ENCODE assay signal across 9 cellular contexts in genomic region chr19:1324792-1325567, GRCh38. TPM values are rescaled to one million over a fixed set of nuclear protein-coding genes. Genes with fewer than 3 reads are reported as not detected.
DNase-seq lines count a peak whose midpoint lies in the region; ATAC-seq and TF ChIP-seq lines count a peak whose summit lies in the region.
"Had no signal": no experiment of that assay in that cellular context is flagged by ENCODE, and none has a peak within 500 bp of the region (broad histone marks: within the 10 kb centered on the region; RNA-seq: fewer than 3 reads in every experiment).

No MANE protein-coding gene starts in this region.

- intact Hi-C loops in activated CD4-positive, alpha-beta T cell treated with anti-CD3 and anti-CD28 coated beads for 36 hours (cut with DNase I, micrococcal nuclease) = no loop called here
- intact Hi-C loops in activated T-helper 2 cell treated with anti-CD3 and anti-CD28 coated beads, Interferon-gamma antibody, Interleukin-2, Interleukin-4, amounts not matched to agents 10 μg/mL and 5 μg/mL and 100 μg/mL, durations not matched to agents 14 hours and 24 hours and 36 hours (cut with micrococcal nuclease) = no loop called here

- H3K4me1 Mint-ChIP-seq in activated CD4-positive, alpha-beta T cell treated with anti-CD3 and anti-CD28 coated beads for 36 hours = no peaks in the 10 kb centered on the region
- no peaks in the 10 kb centered on the region for H3K4me1 Mint-ChIP-seq in activated T-helper 2 cell treated with anti-CD3 and anti-CD28 coated beads, Interferon-gamma antibody, Interleukin-2, Interleukin-4, amounts not matched to agents 10 μg/mL and 5 μg/mL and 100 μg/mL, durations not matched to agents 14 hours and 24 hours and 36 hours (ENCODE audit: low read depth)

- no peak overlapping the region for H3K4me3 Mint-ChIP-seq in activated CD4-positive, alpha-beta T cell treated with anti-CD3 and anti-CD28 coated beads for 36 hours
- H3K4me3 Mint-ChIP-seq in activated T-helper 2 cell treated with anti-CD3 and anti-CD28 coated beads, Interferon-gamma antibody, Interleukin-2, Interleukin-4, amounts not matched to agents 10 μg/mL and 5 μg/mL and 100 μg/mL, durations not matched to agents 14 hours and 24 hours and 36 hours (ENCODE audit: low read depth) = no peak overlapping the region

- peak; percentile 36 for ATAC-seq in activated CD4-positive, alpha-beta T cell treated with anti-CD3 and anti-CD28 coated beads for 36 hours
- ATAC-seq in RWPE2 (ENCODE audit: low read depth) = peak; percentile 68

- TF ChIP-seq CTCF in RWPE2 (IDR thresholded peaks at IDR 0.05; ENCODE audit: poor library complexity, severe bottlenecking) (no peak), choroid plexus epithelial cell (conservative IDR thresholded peaks at IDR 0.05; ENCODE audit: low read depth, low read length) (no peak)

- H3K4me1 ChIP-seq in RWPE2 (ENCODE audit: insufficient read depth, poor library complexity, severe bottlenecking) = no peaks in the 10 kb centered on the region

- H3K36me3 Mint-ChIP-seq in activated CD4-positive, alpha-beta T cell treated with anti-CD3 and anti-CD28 coated beads for 36 hours (ENCODE audit: low read depth) = no peaks in the 10 kb centered on the region
- no peaks in the 10 kb centered on the region for H3K36me3 Mint-ChIP-seq in activated T-helper 2 cell treated with anti-CD3 and anti-CD28 coated beads, Interferon-gamma antibody, Interleukin-2, Interleukin-4, amounts not matched to agents 10 μg/mL and 5 μg/mL and 100 μg/mL, durations not matched to agents 14 hours and 24 hours and 36 hours (ENCODE audit: low read depth)

- H3K9me3 Mint-ChIP-seq in activated CD4-positive, alpha-beta T cell treated with anti-CD3 and anti-CD28 coated beads for 36 hours (ENCODE audit: low read depth) = no peaks in the 10 kb centered on the region
- no peaks in the 10 kb centered on the region for H3K9me3 Mint-ChIP-seq in activated T-helper 2 cell treated with anti-CD3 and anti-CD28 coated beads, Interferon-gamma antibody, Interleukin-2, Interleukin-4, amounts not matched to agents 10 μg/mL and 5 μg/mL and 100 μg/mL, durations not matched to agents 14 hours and 24 hours and 36 hours

- POLR2A ChIA-PET in activated CD4-positive, alpha-beta T cell treated with anti-CD3 and anti-CD28 coated beads for 36 hours (lab: Charles Lee) = no interaction called here

- H3K27me3 ChIP-seq in RWPE2 (ENCODE audit: insufficient read depth, poor library complexity, severe bottlenecking) = no peaks in the 10 kb centered on the region

- no peak overlapping the region for H3K27ac ChIP-seq in RWPE2 (ENCODE audit: poor library complexity, severe bottlenecking)

- peaks cover 22% of the 10 kb centered on the region for H3K27me3 Mint-ChIP-seq in activated CD4-positive, alpha-beta T cell treated with anti-CD3 and anti-CD28 coated beads for 36 hours
- peaks cover 20% of the 10 kb centered on the region for H3K27me3 Mint-ChIP-seq in activated T-helper 2 cell treated with anti-CD3 and anti-CD28 coated beads, Interferon-gamma antibody, Interleukin-2, Interleukin-4, amounts not matched to agents 10 μg/mL and 5 μg/mL and 100 μg/mL, durations not matched to agents 14 hours and 24 hours and 36 hours (ENCODE audit: low read depth)

- H3K4me3 ChIP-seq in RWPE2 (ENCODE audit: severe bottlenecking) (peak overlapping the region; percentile 8), choroid plexus epithelial cell (ENCODE audit: low read depth, low read length) (peak overlapping the region; percentile 37)

- no peaks in the 10 kb centered on the region for H3K9me3 ChIP-seq in RWPE2 (ENCODE audit: severe bottlenecking)

- no peaks in the 10 kb centered on the region for H3K36me3 ChIP-seq in RWPE2 (ENCODE audit: low read depth)

- CTCF ChIA-PET in activated CD4-positive, alpha-beta T cell treated with anti-CD3 and anti-CD28 coated beads for 36 hours (lab: Charles Lee) = interaction anchor here (0.5 to 1.2 kb wide), 3 partner anchors 11 to 1288 kb away, joined by 3 to 4 read pairs (median 3); no protein-coding TSS in a partner anchor

- DNase-seq in activated CD4-positive, alpha-beta T cell treated with anti-CD3 and anti-CD28 coated beads for 36 hours = peak; percentile 52
- no peak for DNase-seq in activated CD4-positive, alpha-beta T cell treated with anti-CD3 and anti-CD28 coated beads for 1 hour
- no peak for DNase-seq in RWPE2 (ENCODE audit: low spot score)
- peak; percentile 88 for DNase-seq in choroid plexus epithelial cell (ENCODE audit: low read depth)
- DNase-seq in left kidney (ENCODE audit: low read depth, low spot score) = peak; percentile 88
- peak; percentile 8 for DNase-seq in stimulated activated CD8-positive, alpha-beta memory T cell treated with anti-CD3 and anti-CD28 coated beads, Interleukin-12 subunit alpha, Interleukin-12 subunit beta, amount 100 ng/mL, for 4 hours (ENCODE audit: low read depth)
- DNase-seq in activated T-helper 2 cell treated with anti-CD3 and anti-CD28 coated beads, Interferon-gamma antibody, Interleukin-2, Interleukin-4, amounts not matched to agents 10 μg/mL and 5 μg/mL and 100 μg/mL, durations not matched to agents 14 hours and 24 hours and 36 hours (ENCODE audit: low spot score) = no peak
- no peak for DNase-seq in NOMO-1 treated with dmso at 0.1 percent for 144 hours (lab: John Stamatoyannopoulos, UW; ENCODE audit: unreplicated experiment)

- H3K27ac Mint-ChIP-seq in activated CD4-positive, alpha-beta T cell treated with anti-CD3 and anti-CD28 coated beads for 36 hours = no peak overlapping the region
- no peak overlapping the region for H3K27ac Mint-ChIP-seq in activated T-helper 2 cell treated with anti-CD3 and anti-CD28 coated beads, Interferon-gamma antibody, Interleukin-2, Interleukin-4, amounts not matched to agents 10 μg/mL and 5 μg/mL and 100 μg/mL, durations not matched to agents 14 hours and 24 hours and 36 hours

RNA-seq across cellular contexts. Expression of gene EFNA2, which starts 39.3 kb away (rescaled TPM):
- total RNA-seq in activated CD4-positive, alpha-beta T cell treated with anti-CD3 and anti-CD28 coated beads for 36 hours = not detected
- not detected in 2 replicates for total RNA-seq in activated T-helper 2 cell treated with anti-CD3 and anti-CD28 coated beads, Interferon-gamma antibody, Interleukin-2, Interleukin-4, amounts not matched to agents 10 μg/mL and 5 μg/mL and 100 μg/mL, durations not matched to agents 14 hours and 24 hours and 36 hours
- total RNA-seq: activated CD8-positive, alpha-beta memory T cell treated with anti-CD3 and anti-CD28 coated beads for 36 hours had no signal

RNA-seq across cellular contexts. Expression of gene FAM174C, which starts 49.6 kb away (rescaled TPM):
- 10 to 100 TPM; 75.3 to 88.3 TPM for total RNA-seq in activated CD4-positive, alpha-beta T cell treated with anti-CD3 and anti-CD28 coated beads for 36 hours
- 91.7 and 99.4 TPM in 2 replicates for total RNA-seq in activated T-helper 2 cell treated with anti-CD3 and anti-CD28 coated beads, Interferon-gamma antibody, Interleukin-2, Interleukin-4, amounts not matched to agents 10 μg/mL and 5 μg/mL and 100 μg/mL, durations not matched to agents 14 hours and 24 hours and 36 hours

RNA-seq across cellular contexts. Expression of gene CIRBP, which starts 55.8 kb away (rescaled TPM):
- 100 to 1,000 TPM; 123 to 188 TPM for total RNA-seq in activated CD4-positive, alpha-beta T cell treated with anti-CD3 and anti-CD28 coated beads for 36 hours
- total RNA-seq in activated T-helper 2 cell treated with anti-CD3 and anti-CD28 coated beads, Interferon-gamma antibody, Interleukin-2, Interleukin-4, amounts not matched to agents 10 μg/mL and 5 μg/mL and 100 μg/mL, durations not matched to agents 14 hours and 24 hours and 36 hours = 214 and 226 TPM in 2 replicates

RNA-seq across cellular contexts. Expression of gene NDUFS7, which starts 58.7 kb away (rescaled TPM):
- 100 to 1,000 TPM in 1 of 2 experiments, 10 to 100 TPM in 1; 93.4 to 113 TPM for total RNA-seq in activated CD4-positive, alpha-beta T cell treated with anti-CD3 and anti-CD28 coated beads for 36 hours
- 88.7 and 104 TPM in 2 replicates for total RNA-seq in activated T-helper 2 cell treated with anti-CD3 and anti-CD28 coated beads, Interferon-gamma antibody, Interleukin-2, Interleukin-4, amounts not matched to agents 10 μg/mL and 5 μg/mL and 100 μg/mL, durations not matched to agents 14 hours and 24 hours and 36 hours

Comparison
In these comparisons a context has a peak if more than half of its experiments do, and no peak if none do; other contexts are left out.
1. DNase-seq: peak in activated CD4-positive, alpha-beta T cell treated with anti-CD3 and anti-CD28 coated beads for 36 hours (single experiment), choroid plexus epithelial cell (single experiment), left kidney (single experiment) and stimulated activated CD8-positive, alpha-beta memory T cell treated with anti-CD3 and anti-CD28 coated beads, Interleukin-12 subunit alpha, Interleukin-12 subunit beta, amount 100 ng/mL, for 4 hours (single experiment); none in activated CD4-positive, alpha-beta T cell treated with anti-CD3 and anti-CD28 coated beads for 1 hour (single experiment), RWPE2 (single experiment), activated T-helper 2 cell treated with anti-CD3 and anti-CD28 coated beads, Interferon-gamma antibody, Interleukin-2, Interleukin-4, amounts not matched to agents 10 μg/mL and 5 μg/mL and 100 μg/mL, durations not matched to agents 14 hours and 24 hours and 36 hours (single experiment) and NOMO-1 treated with dmso at 0.1 percent for 144 hours (single experiment).